13 cellular contexts compared by ENCODE assay signal in genomic region chr2:240520143-240520973, GRCh38. TPM values are rescaled to one million over a fixed set of nuclear protein-coding genes. Genes with fewer than 3 reads are reported as not detected.
A peak's percentile ranks its signal among the peaks of the same experiment; 100 is the strongest.
DNase-seq lines count a peak whose midpoint lies in the region; ATAC-seq and TF ChIP-seq lines count a peak whose summit lies in the region.
"Had no signal": no experiment of that assay in that cellular context is flagged by ENCODE, and none has a peak within 500 bp of the region (broad histone marks: within the 10 kb centered on the region; RNA-seq: fewer than 3 reads in every experiment).

No MANE protein-coding gene starts in this region.

- peak overlapping the region; percentile 86 for H3K4me2 ChIP-seq in GM23338

- peaks cover 19% of the 10 kb centered on the region for H3K4me1 Mint-ChIP-seq in GM23338

- peaks cover 17% of the 10 kb centered on the region for H3K27me3 ChIP-seq in GM23338 (ENCODE audit: insufficient read depth)
- no peaks in the 10 kb centered on the region for H3K27me3 ChIP-seq in esophagus (ENCODE audit: control insufficient read depth in 1 of 2, insufficient read depth in 2 of 2, low read length in 2 of 2)

- peaks cover 0 to 3% of the 10 kb centered on the region in 2 donors for H3K9me3 ChIP-seq in esophagus (ENCODE audit: control insufficient read depth in 2 of 2, insufficient read depth in 1 of 2, low read depth in 1 of 2, low read length in 1 of 2)
- H3K9me3 ChIP-seq in mucosa of descending colon, result peaks cover 10% of the 10 kb centered on the region

- POLR2A ChIA-PET in AG04449 (lab: Yijun Ruan, JAX), result no interaction called here

- H3K4me3 ChIP-seq in AG04449 (ENCODE audit: low read depth, low read length) (peak overlapping the region; percentile 27), GM23338 (peak overlapping the region; percentile 56), esophagus (ENCODE audit: low read depth in 1 of 2, low read length in 2 of 2) (peak overlapping the region; percentile 12 to 20), mucosa of descending colon (no peak overlapping the region)

- ATAC-seq in GM23338 (peak; percentile 93), mucosa of descending colon (peak; percentile 12)

- no peak overlapping the region for H3K27ac ChIP-seq in GM23338 (ENCODE audit: low read depth)
- H3K27ac ChIP-seq in esophagus (ENCODE audit: low read depth in 2 of 2, low read length in 1 of 2), result no peak overlapping the region
- H3K27ac ChIP-seq: sigmoid colon had no signal

- H2AFZ ChIP-seq in GM23338, result peak overlapping the region; percentile 49

- H3K4me1 ChIP-seq in GM23338 (ENCODE audit: insufficient read depth) (peaks cover 7% of the 10 kb centered on the region), esophagus (ENCODE audit: control insufficient read depth in 2 of 2, insufficient read depth in 2 of 2, low read length in 1 of 2) (peaks cover 0 to 8% of the 10 kb centered on the region in 2 donors), mucosa of descending colon (ENCODE audit: low read depth) (no peaks in the 10 kb centered on the region)
- H3K4me1 ChIP-seq: Caco-2 had no signal

- H3K36me3 ChIP-seq in GM23338 (ENCODE audit: insufficient read depth), result no peaks in the 10 kb centered on the region
- peaks cover 0 to 20% of the 10 kb centered on the region in 2 donors for H3K36me3 ChIP-seq in esophagus (ENCODE audit: control insufficient read depth in 2 of 2, insufficient read depth in 2 of 2, low read length in 1 of 2)
- no peaks in the 10 kb centered on the region for H3K36me3 ChIP-seq in mucosa of descending colon (ENCODE audit: low read depth)

- peaks cover 33% of the 10 kb centered on the region for H3K9me3 Mint-ChIP-seq in GM23338

- CTCF ChIA-PET in AG04449 (lab: Yijun Ruan, JAX), result interaction anchor here (1.0 to 1.2 kb wide), 3 partner anchors 10 to 320 kb away, joined by 3 to 4 read pairs (median 4); no protein-coding TSS in a partner anchor

- H3K9me2 ChIP-seq in GM23338 (ENCODE audit: insufficient read depth), result no peaks in the 10 kb centered on the region

- peaks cover 24% of the 10 kb centered on the region for H3K27me3 Mint-ChIP-seq in GM23338 (ENCODE audit: insufficient read depth, low read depth, poor library complexity)

- H3K79me2 ChIP-seq in GM23338 (replicated peaks; ENCODE audit: insufficient read depth), result no peaks in the 10 kb centered on the region

- H3F3A ChIP-seq in GM23338 (replicated peaks; ENCODE audit: low read depth), result no peaks in the 10 kb centered on the region

- DNase-seq in AG04449 (ENCODE audit: low read depth, low spot score) (no peak), GM23338 (ENCODE audit: low spot score) (peak; percentile 76), mucosa of descending colon (no peak), ecto neural progenitor cell (ENCODE audit: low spot score) (no peak), NCI-H2196 (lab: John Stamatoyannopoulos, UW; ENCODE audit: unreplicated experiment) (no peak), NCI-H2107 (lab: John Stamatoyannopoulos, UW) (no peak)
- DNase-seq in effector CD8-positive, alpha-beta T cell (lab: John Stamatoyannopoulos, UW), result no peak
- DNase-seq: activated T-cell treated with anti-CD3 and anti-CD28 coated beads, Interleukin-2, amount 50 U/mL, for 4 hours; Caco-2; MV-4-11; NCI-H526 treated with DMSO at 0.1 percent for 48 hours; sigmoid colon had no signal

- H3K27ac Mint-ChIP-seq in GM23338, result no peak overlapping the region

- peak overlapping the region; percentile 72 for H3K4me3 Mint-ChIP-seq in GM23338
- H3K4me3 Mint-ChIP-seq: activated T-cell treated with anti-CD3 and anti-CD28 coated beads, Interleukin-2, amount 50 U/mL, for 4 hours had no signal

- intact Hi-C loops in mucosa of descending colon (cut with DNase I, micrococcal nuclease), result no loop called here

- H4K20me1 ChIP-seq in GM23338 (replicated peaks; ENCODE audit: insufficient read depth), result no peaks in the 10 kb centered on the region

- H3K36me3 Mint-ChIP-seq in GM23338 (ENCODE audit: low read depth), result peaks cover 34% of the 10 kb centered on the region

- TF ChIP-seq CTCF in AG04449 (IDR thresholded peaks at IDR 0.05; ENCODE audit: insufficient read depth, low read length, missing control alignments) (no peak), GM23338 (conservative IDR thresholded peaks at IDR 0.05; ENCODE audit: low read depth in 2 of 2) (peak in 1 of 2 experiments; percentile 16; a peak in 2 of 4 replicates), mucosa of descending colon (IDR thresholded peaks at IDR 0.05) (no peak)

- WGBS in esophagus, 2 donors, result 27 to 32% methylated on average over 51 of the region's 51 CpGs

TF ChIP-seq in GM23338, 12 proteins besides CTCF, POLR2A, EP300 and RAD21:
- TF ChIP-seq CREB1 (CRISPR knock-in tag; IDR thresholded peaks at IDR 0.05; ENCODE audit: low read depth) (0 out of 2 replicates have a peak, but pooled peaks have one; percentile 45), STAT1 (IDR thresholded peaks at IDR 0.05; ENCODE audit: unreplicated experiment) (no peak)

RNA-seq across cellular contexts. Expression of gene ANKMY1, which starts 37.4 kb away (rescaled TPM):
- 8.9 and 9.0 TPM in 2 replicates for total RNA-seq in GM23338 (2014; rRNA removed; shearing (Covaris generic))
- polyA plus RNA-seq in GM23338 (2016; fragmentation: Nextera tagmentation; extraction: Ambion mirVana) (2.3 TPM in 2 replicates), esophagus (10 to 100 TPM in 1 of 2 donors, 1 to 10 TPM in 1; 4.8 to 16.2 TPM)
- total RNA-seq in mucosa of descending colon, result 10 to 100 TPM; 23.0 to 32.7 (median 23.5) TPM

RNA-seq across cellular contexts. Expression of gene DUSP28, which starts 39.8 kb away (rescaled TPM):
- 1.0 and 2.7 TPM in 2 replicates for total RNA-seq in GM23338 (2014; rRNA removed; shearing (Covaris generic))
- polyA plus RNA-seq in GM23338 (2016; fragmentation: Nextera tagmentation; extraction: Ambion mirVana), result 4.3 and 4.8 TPM in 2 replicates
- polyA plus RNA-seq in esophagus, result 1 to 10 TPM; 3.5 to 3.8 TPM
- total RNA-seq in mucosa of descending colon, result 1 to 10 TPM; 3.5 to 5.3 (median 4.3) TPM

RNA-seq across cellular contexts. Expression of gene RNPEPL1, which starts 47.9 kb away (rescaled TPM):
- 21.0 and 28.4 TPM in 2 replicates for total RNA-seq in GM23338 (2014; rRNA removed; shearing (Covaris generic))
- 5.5 and 6.0 TPM in 2 replicates for polyA plus RNA-seq in GM23338 (2016; fragmentation: Nextera tagmentation; extraction: Ambion mirVana)
- 100 to 1,000 TPM in 1 of 2 donors, 10 to 100 TPM in 1; 65.9 to 160 TPM for polyA plus RNA-seq in esophagus
- total RNA-seq in mucosa of descending colon, result 100 to 1,000 TPM in 1 of 3 donors, 10 to 100 TPM in 2; 76.4 to 119 (median 76.9) TPM
